ENCODE assay signal across 1 cellular context in genomic region chr1:154878371-154879355, GRCh38.
TF ChIP-seq lines count a peak whose summit lies in the region.

No MANE protein-coding gene starts in this region.

TF ChIP-seq in K562, 482 proteins besides CTCF, POLR2A, EP300 and RAD21 (continued from another document):
- TF ChIP-seq ZBTB40 (IDR thresholded peaks at IDR 0.05) (no peak), ZBTB40 (CRISPR knock-in tag; IDR thresholded peaks at IDR 0.05) (no peak), ZFP1 (CRISPR knock-in tag; IDR thresholded peaks at IDR 0.05) (no peak), OTX1 (CRISPR knock-in tag; IDR thresholded peaks at IDR 0.05) (no peak), ZSCAN32 (CRISPR knock-in tag; IDR thresholded peaks at IDR 0.05) (no peak)
TF ChIP-seq in K562: peak in this region for 22.
